ENCODE assay signal across 8 cellular contexts in genomic region chr5:132426525-132427138, GRCh38. TPM values are rescaled to one million over a fixed set of nuclear protein-coding genes. Genes with fewer than 3 reads are reported as not detected.
DNase-seq lines count a peak whose midpoint lies in the region; ATAC-seq and TF ChIP-seq lines count a peak whose summit lies in the region.

No MANE protein-coding gene starts in this region.

- no peaks in the 10 kb centered on the region for H3K9me3 ChIP-seq in A673 (ENCODE audit: low read depth, low read length, poor library complexity, severe bottlenecking)
- no peaks in the 10 kb centered on the region for H3K9me3 ChIP-seq in RWPE2 (ENCODE audit: severe bottlenecking)

- intact Hi-C loops in A673 (cut with micrococcal nuclease; ENCODE audit: unreplicated experiment) = no loop called here
- intact Hi-C loops in Right ventricle myocardium superior (cut with DNase I) = no loop called here

- no peak for DNase-seq in A673 (ENCODE audit: low spot score)
- peak; percentile 95 for DNase-seq in RWPE2 (ENCODE audit: low spot score)
- peak; percentile 72 for DNase-seq in activated gamma-delta T cell treated with Interleukin-2 at 50 U/mL for 16 hours
- peak; percentile 86 for DNase-seq in Right ventricle myocardium superior
- DNase-seq in retinal pigment epithelial cell (ENCODE audit: low read depth) = no peak
- DNase-seq in putamen (ENCODE audit: low spot score) = no peak

- POLR2A ChIA-PET in A673 (lab: Charles Lee; ENCODE audit: low non-redundant PET) = no interaction called here

- H3K4me3 ChIP-seq in A673 (ENCODE audit: low read depth, low read length, poor library complexity, severe bottlenecking) (no peak overlapping the region), RWPE2 (ENCODE audit: severe bottlenecking) (no peak overlapping the region), retinal pigment epithelial cell (ENCODE audit: low read length) (no peak overlapping the region)

- H3K4me1 ChIP-seq in A673 (ENCODE audit: insufficient read depth, low read length, poor library complexity, severe bottlenecking) (peaks cover 36% of the 10 kb centered on the region), RWPE2 (ENCODE audit: insufficient read depth, poor library complexity, severe bottlenecking) (peaks cover 62% of the 10 kb centered on the region)

- TF ChIP-seq CTCF in A673 (conservative IDR thresholded peaks at IDR 0.05; ENCODE audit: low read depth, low read length) (peak; percentile 42), RWPE2 (IDR thresholded peaks at IDR 0.05; ENCODE audit: poor library complexity, severe bottlenecking) (peak; percentile 47), retinal pigment epithelial cell (conservative IDR thresholded peaks at IDR 0.05; ENCODE audit: low read depth, low read length) (peak; percentile 50)

- no peaks in the 10 kb centered on the region for H3K36me3 ChIP-seq in A673 (ENCODE audit: insufficient read depth, low read length, poor library complexity, severe bottlenecking)
- no peaks in the 10 kb centered on the region for H3K36me3 ChIP-seq in RWPE2 (ENCODE audit: low read depth)

- no TSS peak for BruUV-seq in A673 (replicated peaks; lab: Mats Ljungman, UMichigan)

- no peak overlapping the region for H3K27ac ChIP-seq in A673 (ENCODE audit: low read depth, low read length, poor library complexity, severe bottlenecking)
- H3K27ac ChIP-seq in RWPE2 (ENCODE audit: poor library complexity, severe bottlenecking) = peak overlapping the region; percentile 87

- ATAC-seq in GM18858 (IDR thresholded peaks at IDR 0.05; ENCODE audit: unreplicated experiment) (peak; percentile 28), HG03175 (IDR thresholded peaks at IDR 0.05; ENCODE audit: unreplicated experiment) (peak; percentile 47), RWPE2 (ENCODE audit: low read depth) (peak; percentile 81), Right ventricle myocardium superior (ENCODE audit: poor library complexity) (peak; percentile 50)

- CTCF ChIA-PET in A673 (lab: Charles Lee) = no interaction called here

- no peaks in the 10 kb centered on the region for H3K27me3 ChIP-seq in A673 (replicated peaks; ENCODE audit: insufficient read depth, low read depth, low read length, poor library complexity)
- no peaks in the 10 kb centered on the region for H3K27me3 ChIP-seq in RWPE2 (ENCODE audit: insufficient read depth, poor library complexity, severe bottlenecking)

RNA-seq across cellular contexts. Expression of gene SLC22A5, which starts 57.1 kb away (rescaled TPM):
- total RNA-seq in A673 (2021) (3.0 and 3.8 TPM in 2 replicates), Right ventricle myocardium superior (22.7 TPM)

Comparison
In these comparisons a context has a peak if more than half of its experiments do, and no peak if none do; other contexts are left out.
1. DNase-seq: peak in RWPE2 (single experiment), activated gamma-delta T cell treated with Interleukin-2 at 50 U/mL for 16 hours (single experiment) and Right ventricle myocardium superior (single experiment); none in A673 (single experiment), retinal pigment epithelial cell (single experiment) and putamen (single experiment).
2. ATAC-seq: peak in every context shown above with its lines; median percentile 81 in RWPE2; 50 in Right ventricle myocardium superior; 47 in HG03175; 28 in GM18858.
3. Peak in every context shown above with its lines, with median percentiles within 50 percentile points of each other: CTCF ChIP-seq.